In the genomic region with DNA sequence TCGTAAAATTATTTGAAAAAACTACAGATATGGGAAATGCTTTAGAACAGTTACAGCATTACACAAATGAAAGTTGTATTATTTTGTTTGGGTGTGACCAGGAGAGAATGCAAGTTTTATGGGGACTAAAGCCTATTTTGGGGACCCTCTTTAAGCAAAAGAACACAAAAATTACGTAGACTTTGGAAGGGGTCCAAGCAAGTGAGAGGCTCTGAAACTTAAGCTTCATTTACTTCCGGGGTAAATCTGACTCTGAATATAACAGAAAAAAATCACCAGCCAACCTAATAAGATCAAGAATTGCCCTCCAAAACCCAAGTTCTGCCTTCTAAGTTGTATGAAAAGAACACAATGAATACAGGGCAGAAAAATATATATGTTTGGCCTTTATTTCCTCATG, we compare ENCODE assay signal across 19 cellular contexts.
DNase-seq lines count a peak whose midpoint lies in the region; ATAC-seq and TF ChIP-seq lines count a peak whose summit lies in the region.
"Had no signal": no experiment of that assay in that cellular context is flagged by ENCODE, and none has a peak within 500 bp of the region (broad histone marks: within the 10 kb centered on the region; RNA-seq: fewer than 3 reads in every experiment).

No MANE protein-coding gene starts in this region.

- no peak overlapping the region for H2AFZ ChIP-seq in hepatocyte

- no peak for TF ChIP-seq POLR2A in uterus (IDR thresholded peaks at IDR 0.05)
- TF ChIP-seq POLR2A in heart left ventricle (IDR thresholded peaks at IDR 0.05), result no peak

- H3K36me3 ChIP-seq in hepatocyte (replicated peaks; ENCODE audit: insufficient read depth, low read depth) (no peaks in the 10 kb centered on the region), uterus (no peaks in the 10 kb centered on the region), heart left ventricle (no peaks in the 10 kb centered on the region)

- no peaks in the 10 kb centered on the region for H3K79me2 ChIP-seq in hepatocyte

- WGBS in hepatocyte (ENCODE audit: low lambda C conversion rate, missing lambda C conversion rate), result 50% methylated on average over 3 of the region's 3 CpGs
- WGBS in heart left ventricle, 4 donors, result 47 to 61% (median 55%) methylated on average over 3 of the region's 3 CpGs

- no peaks in the 10 kb centered on the region for H3K27me3 ChIP-seq in hepatocyte
- no peaks in the 10 kb centered on the region for H3K27me3 ChIP-seq in uterus
- no peaks in the 10 kb centered on the region for H3K27me3 ChIP-seq in heart left ventricle

- H3K27ac ChIP-seq in hepatocyte (peak overlapping the region; percentile 4), uterus (peak overlapping the region; percentile 15 to 16), heart left ventricle (peak overlapping the region in 1 of 12 donors; percentile 30)
- H3K27ac ChIP-seq: 22Rv1 had no signal

- no peak for ATAC-seq in GM18861 (IDR thresholded peaks at IDR 0.05; ENCODE audit: unreplicated experiment)
- ATAC-seq in heart left ventricle, result no peak
- no peak for ATAC-seq in HG02981 (IDR thresholded peaks at IDR 0.05; ENCODE audit: unreplicated experiment)
- ATAC-seq: GM12878 had no signal

- TF ChIP-seq CTCF in cardiac fibroblast (IDR thresholded peaks at IDR 0.05; ENCODE audit: low read depth, low read length), result no peak
- no peak for TF ChIP-seq CTCF in hepatocyte (IDR thresholded peaks at IDR 0.05; ENCODE audit: poor library complexity)
- no peak for TF ChIP-seq CTCF in uterus (IDR thresholded peaks at IDR 0.05)
- no peak for TF ChIP-seq CTCF in heart left ventricle (IDR thresholded peaks at IDR 0.05)

- H4K20me1 ChIP-seq in hepatocyte (ENCODE audit: insufficient read depth, poor library complexity, severe bottlenecking), result no peaks in the 10 kb centered on the region

- H3K4me1 ChIP-seq in hepatocyte (ENCODE audit: insufficient read depth) (no peaks in the 10 kb centered on the region), uterus (no peaks in the 10 kb centered on the region), heart left ventricle (peaks cover 0 to 18% (median 10%) of the 10 kb centered on the region in 12 donors)

- DNase-seq in DMS 273 (lab: John Stamatoyannopoulos, UW; ENCODE audit: unreplicated experiment), result peak; percentile 30
- DNase-seq in DMS 273 treated with DMSO at 0.1 percent for 48 hours (lab: John Stamatoyannopoulos, UW), result no peak
- DNase-seq in cardiac fibroblast (ENCODE audit: low read depth in 2 of 2), result peak; percentile 27 to 39
- no peak for DNase-seq in hepatocyte (ENCODE audit: low spot score)
- DNase-seq in uterus, result no peak
- no peak for DNase-seq in heart left ventricle
- DNase-seq: Calu3; CD4-positive, alpha-beta memory T cell; DMS79; H7; NCI-H1417; NCI-H187 treated with DMSO at 0.1 percent for 48 hours; NK-92 treated with Interleukin-12 subunit alpha and Interleukin-12 subunit beta, amount 100 ng/mL, for 24 hours; OCI-M1; RPMI8226 had no signal

- intact Hi-C loops in uterus (cut with DNase I; ENCODE audit: low total_unique reads) (no loop called here), heart left ventricle (cut with DNase I) (no loop called here)

- no peaks in the 10 kb centered on the region for H3K9me2 ChIP-seq in hepatocyte (replicated peaks; ENCODE audit: insufficient read depth)

- H3K9me3 ChIP-seq in hepatocyte (ENCODE audit: low read depth), result no peaks in the 10 kb centered on the region
- H3K9me3 ChIP-seq in uterus, result no peaks in the 10 kb centered on the region
- no peaks in the 10 kb centered on the region for H3K9me3 ChIP-seq in heart left ventricle

- peak overlapping the region; percentile 39 for H3K4me2 ChIP-seq in hepatocyte

- no peak overlapping the region for H3K4me3 ChIP-seq in cardiac fibroblast (replicated peaks in 1 of 2; ENCODE audit: low read depth in 2 of 2, low read length in 2 of 2)
- no peak overlapping the region for H3K4me3 ChIP-seq in hepatocyte
- no peak overlapping the region for H3K4me3 ChIP-seq in uterus
- H3K4me3 ChIP-seq in heart left ventricle, result peak overlapping the region in 2 of 12 donors; percentile 28 to 38
- H3K4me3 ChIP-seq: GM12878 had no signal

Comparison
In these comparisons a context has a peak if more than half of its experiments do, and no peak if none do; other contexts are left out.
1. DNase-seq: peak in DMS 273 (single experiment) and cardiac fibroblast (2 of 2); none in DMS 273 treated with DMSO at 0.1 percent for 48 hours (single experiment), hepatocyte (single experiment), uterus (0 of 2) and heart left ventricle (0 of 5).